In genomic region chr1:211951856-211952255, GRCh38 we compare ENCODE assay signal across 8 cellular contexts.
A peak's percentile ranks its signal among the peaks of the same experiment; 100 is the strongest.
DNase-seq lines count a peak whose midpoint lies in the region; ATAC-seq and TF ChIP-seq lines count a peak whose summit lies in the region.
"Had no signal": no experiment of that assay in that cellular context is flagged by ENCODE, and none has a peak within 500 bp of the region (broad histone marks: within the 10 kb centered on the region; RNA-seq: fewer than 3 reads in every experiment).

No MANE protein-coding gene starts in this region.

- CTCF ChIA-PET in Panc1 (lab: Charles Lee): no interaction called here

- H3K9me3 ChIP-seq in Panc1 (ENCODE audit: control insufficient read depth, insufficient read depth, low read depth, low read length) (no peaks in the 10 kb centered on the region), left lung (no peaks in the 10 kb centered on the region), prostate gland (no peaks in the 10 kb centered on the region), testis (no peaks in the 10 kb centered on the region)

- POLR2A ChIA-PET in Panc1 (lab: Charles Lee): no interaction called here

- H3K4me3 ChIP-seq in Panc1 (ENCODE audit: low read depth in 2 of 2, low read length in 2 of 2): no peak overlapping the region
- no peak overlapping the region for H3K4me3 ChIP-seq in left lung
- H3K4me3 ChIP-seq in prostate gland: no peak overlapping the region
- no peak overlapping the region for H3K4me3 ChIP-seq in testis
- H3K4me3 ChIP-seq: SK-N-MC had no signal

- TF ChIP-seq CTCF in Panc1 (IDR thresholded peaks at IDR 0.05) (no peak), left lung (IDR thresholded peaks at IDR 0.05) (no peak), prostate gland (IDR thresholded peaks at IDR 0.05) (no peak), testis (IDR thresholded peaks at IDR 0.05) (no peak)

- H3K27me3 ChIP-seq in Panc1 (ENCODE audit: control insufficient read depth, insufficient read depth, low read length) (no peaks in the 10 kb centered on the region), left lung (no peaks in the 10 kb centered on the region), prostate gland (replicated peaks; ENCODE audit: insufficient read depth) (no peaks in the 10 kb centered on the region), testis (no peaks in the 10 kb centered on the region)

- H3K36me3 ChIP-seq in Panc1 (ENCODE audit: control insufficient read depth, insufficient read depth, low read length) (peaks cover 3% of the 10 kb centered on the region; the same call in 1 of the 2 replicates), left lung (peaks cover 0 to 19% of the 10 kb centered on the region in 2 donors), prostate gland (no peaks in the 10 kb centered on the region), testis (ENCODE audit: low read depth, missing control alignments) (no peaks in the 10 kb centered on the region)

- TF ChIP-seq POLR2A in prostate gland (IDR thresholded peaks at IDR 0.05) (no peak), testis (IDR thresholded peaks at IDR 0.05) (no peak)

- peak; percentile 95 for ATAC-seq in GM18867 (IDR thresholded peaks at IDR 0.05; ENCODE audit: unreplicated experiment)
- ATAC-seq in HG02623 (IDR thresholded peaks at IDR 0.05; ENCODE audit: unreplicated experiment): peak; percentile 77
- peak; percentile 76 for ATAC-seq in Panc1
- peak; percentile 83 for ATAC-seq in left lung

- intact Hi-C loops in Panc1 (cut with micrococcal nuclease; ENCODE audit: unreplicated experiment) (no loop called here), left lung (cut with DNase I) (no loop called here), prostate gland (cut with DNase I) (no loop called here), testis (cut with DNase I; ENCODE audit: low total_unique reads) (no loop called here)

- no TSS peak for BruUV-seq in Panc1 (replicated peaks; lab: Mats Ljungman, UMichigan)

- in situ Hi-C loops in Panc1 (cut with HindIII; ENCODE audit: low pct_unique_long_range_greater_than_20kb, low sequenced_read_pairs): no loop called here

- DNase-seq in Panc1 (ENCODE audit: low read depth, low spot score) (peak; percentile 81), left lung (no peak), prostate gland (ENCODE audit: low spot score) (no peak), testis (no peak), NCI-H1048 (lab: John Stamatoyannopoulos, UW) (no peak)

- H3K4me1 ChIP-seq in Panc1 (ENCODE audit: control insufficient read depth, insufficient read depth, low read length): no peaks in the 10 kb centered on the region
- no peaks in the 10 kb centered on the region for H3K4me1 ChIP-seq in left lung
- peaks cover 2% of the 10 kb centered on the region for H3K4me1 ChIP-seq in prostate gland (replicated peaks)
- no peaks in the 10 kb centered on the region for H3K4me1 ChIP-seq in testis

- no peak overlapping the region for H3K27ac ChIP-seq in Panc1 (ENCODE audit: low read length)
- no peak overlapping the region for H3K27ac ChIP-seq in left lung
- H3K27ac ChIP-seq in prostate gland: no peak overlapping the region
- H3K27ac ChIP-seq in testis: no peak overlapping the region
- H3K27ac ChIP-seq: SK-N-MC had no signal
